ENCODE assay signal across 7 cellular contexts in genomic region chr10:129332476-129332875, GRCh38.
DNase-seq lines count a peak whose midpoint lies in the region; ATAC-seq and TF ChIP-seq lines count a peak whose summit lies in the region.

No MANE protein-coding gene starts in this region.

- no peaks in the 10 kb centered on the region for H3K4me1 Mint-ChIP-seq in mesothelial cell of epicardium

- TF ChIP-seq CTCF in astrocyte of the spinal cord (IDR thresholded peaks at IDR 0.05; ENCODE audit: low read depth, low read length) = peak; percentile 20
- peak; percentile 25 for TF ChIP-seq CTCF in mesothelial cell of epicardium (IDR thresholded peaks at IDR 0.05; ENCODE audit: unreplicated experiment)

- DNase-seq in G401 (ENCODE audit: low spot score) (peak; percentile 12), HT1080 (ENCODE audit: low read depth) (peak; percentile 12), astrocyte of the spinal cord (ENCODE audit: low read depth, low spot score) (no peak), mesothelial cell of epicardium (ENCODE audit: low spot score in 2 of 2, unreplicated experiment in 2 of 2) (no peak)
- DNase-seq in activated effector memory CD4-positive, alpha-beta T cell treated with anti-CD3 and anti-CD28 coated beads, Interleukin-2, amount 50 U/mL, for 16 hours = no peak

- H3K4me3 ChIP-seq in astrocyte of the spinal cord (ENCODE audit: low read depth, low read length) = no peak overlapping the region

- H3K27me3 Mint-ChIP-seq in mesothelial cell of epicardium (ENCODE audit: low read depth) = no peaks in the 10 kb centered on the region

- H3K36me3 Mint-ChIP-seq in mesothelial cell of epicardium = no peaks in the 10 kb centered on the region

- no peak overlapping the region for H3K4me3 Mint-ChIP-seq in mesothelial cell of epicardium

- H3K9me3 Mint-ChIP-seq in mesothelial cell of epicardium = no peaks in the 10 kb centered on the region

- H3K27ac Mint-ChIP-seq in mesothelial cell of epicardium = no peak overlapping the region

- in situ Hi-C loops in G401 (cut with HindIII; ENCODE audit: low sequenced_read_pairs) (no loop called here), astrocyte of the spinal cord (cut with HindIII; ENCODE audit: low sequenced_read_pairs) (no loop called here)

- ATAC-seq in GM21825 (IDR thresholded peaks at IDR 0.05; ENCODE audit: unreplicated experiment) (no peak), HG02763 (IDR thresholded peaks at IDR 0.05; ENCODE audit: unreplicated experiment) (no peak)

Comparison
In these comparisons a context has a peak if more than half of its experiments do, and no peak if none do; other contexts are left out.
1. DNase-seq: peak in G401 (single experiment) and HT1080 (single experiment); none in astrocyte of the spinal cord (single experiment), mesothelial cell of epicardium (0 of 2) and activated effector memory CD4-positive, alpha-beta T cell treated with anti-CD3 and anti-CD28 coated beads, Interleukin-2, amount 50 U/mL, for 16 hours (single experiment).